ENCODE assay signal across 2 cellular contexts in the genomic region with DNA sequence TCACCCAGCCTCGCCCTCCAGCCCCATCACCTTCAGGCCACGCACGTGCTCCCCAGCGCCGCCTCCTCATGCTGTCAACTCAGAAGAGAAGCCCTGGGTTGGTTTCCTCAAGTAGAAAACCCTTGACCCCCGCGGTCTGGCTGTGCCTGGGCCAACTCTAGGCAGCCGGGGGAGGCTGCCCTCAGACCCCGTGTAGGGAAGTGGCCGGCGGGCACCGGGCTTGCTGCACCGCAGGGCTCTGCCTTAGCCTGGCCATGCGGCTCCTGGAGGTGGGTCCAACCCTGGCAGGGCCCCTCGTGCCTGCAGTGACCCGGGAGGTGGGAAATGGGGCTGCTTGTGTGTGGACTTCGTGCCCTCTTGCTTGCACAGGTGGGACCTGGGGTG.
A peak's percentile ranks its signal among the peaks of the same experiment; 100 is the strongest.
TF ChIP-seq lines count a peak whose summit lies in the region.

No MANE protein-coding gene starts in this region.

TF ChIP-seq in A549, 52 proteins besides CTCF, POLR2A, EP300 and RAD21 (continued from another document):
- TF ChIP-seq, protein P1, sequence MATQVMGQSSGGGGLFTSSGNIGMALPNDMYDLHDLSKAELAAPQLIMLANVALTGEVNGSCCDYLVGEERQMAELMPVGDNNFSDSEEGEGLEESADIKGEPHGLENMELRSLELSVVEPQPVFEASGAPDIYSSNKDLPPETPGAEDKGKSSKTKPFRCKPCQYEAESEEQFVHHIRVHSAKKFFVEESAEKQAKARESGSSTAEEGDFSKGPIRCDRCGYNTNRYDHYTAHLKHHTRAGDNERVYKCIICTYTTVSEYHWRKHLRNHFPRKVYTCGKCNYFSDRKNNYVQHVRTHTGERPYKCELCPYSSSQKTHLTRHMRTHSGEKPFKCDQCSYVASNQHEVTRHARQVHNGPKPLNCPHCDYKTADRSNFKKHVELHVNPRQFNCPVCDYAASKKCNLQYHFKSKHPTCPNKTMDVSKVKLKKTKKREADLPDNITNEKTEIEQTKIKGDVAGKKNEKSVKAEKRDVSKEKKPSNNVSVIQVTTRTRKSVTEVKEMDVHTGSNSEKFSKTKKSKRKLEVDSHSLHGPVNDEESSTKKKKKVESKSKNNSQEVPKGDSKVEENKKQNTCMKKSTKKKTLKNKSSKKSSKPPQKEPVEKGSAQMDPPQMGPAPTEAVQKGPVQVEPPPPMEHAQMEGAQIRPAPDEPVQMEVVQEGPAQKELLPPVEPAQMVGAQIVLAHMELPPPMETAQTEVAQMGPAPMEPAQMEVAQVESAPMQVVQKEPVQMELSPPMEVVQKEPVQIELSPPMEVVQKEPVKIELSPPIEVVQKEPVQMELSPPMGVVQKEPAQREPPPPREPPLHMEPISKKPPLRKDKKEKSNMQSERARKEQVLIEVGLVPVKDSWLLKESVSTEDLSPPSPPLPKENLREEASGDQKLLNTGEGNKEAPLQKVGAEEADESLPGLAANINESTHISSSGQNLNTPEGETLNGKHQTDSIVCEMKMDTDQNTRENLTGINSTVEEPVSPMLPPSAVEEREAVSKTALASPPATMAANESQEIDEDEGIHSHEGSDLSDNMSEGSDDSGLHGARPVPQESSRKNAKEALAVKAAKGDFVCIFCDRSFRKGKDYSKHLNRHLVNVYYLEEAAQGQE (IDR thresholded peaks at IDR 0.05): no peak
- TF ChIP-seq HEYL (CRISPR knock-in tag; IDR thresholded peaks at IDR 0.05) (no peak), BHLHE40 (IDR thresholded peaks at IDR 0.05; ENCODE audit: low read depth, low read length) (no peak), FOSL2 (IDR thresholded peaks at IDR 0.05) (no peak), FOSL2 (CRISPR knock-in tag; IDR thresholded peaks at IDR 0.05) (no peak), RCOR1 (IDR thresholded peaks at IDR 0.05; ENCODE audit: low read depth, low read length) (no peak), TP53 (CRISPR knock-in tag; IDR thresholded peaks at IDR 0.05) (no peak), ZC3H11A (IDR thresholded peaks at IDR 0.05) (no peak), MYC (IDR thresholded peaks at IDR 0.05; ENCODE audit: borderline replicate concordance, low read length) (no peak), HOXB13 (CRISPR knock-in tag; IDR thresholded peaks at IDR 0.05; ENCODE audit: low read depth) (no peak), PHF8 (IDR thresholded peaks at IDR 0.05; ENCODE audit: borderline replicate concordance, low read depth) (no peak)
- TF ChIP-seq, protein P2, sequence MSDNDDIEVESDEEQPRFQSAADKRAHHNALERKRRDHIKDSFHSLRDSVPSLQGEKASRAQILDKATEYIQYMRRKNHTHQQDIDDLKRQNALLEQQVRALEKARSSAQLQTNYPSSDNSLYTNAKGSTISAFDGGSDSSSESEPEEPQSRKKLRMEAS (IDR thresholded peaks at IDR 0.05): no peak
- TF ChIP-seq, protein P3, sequence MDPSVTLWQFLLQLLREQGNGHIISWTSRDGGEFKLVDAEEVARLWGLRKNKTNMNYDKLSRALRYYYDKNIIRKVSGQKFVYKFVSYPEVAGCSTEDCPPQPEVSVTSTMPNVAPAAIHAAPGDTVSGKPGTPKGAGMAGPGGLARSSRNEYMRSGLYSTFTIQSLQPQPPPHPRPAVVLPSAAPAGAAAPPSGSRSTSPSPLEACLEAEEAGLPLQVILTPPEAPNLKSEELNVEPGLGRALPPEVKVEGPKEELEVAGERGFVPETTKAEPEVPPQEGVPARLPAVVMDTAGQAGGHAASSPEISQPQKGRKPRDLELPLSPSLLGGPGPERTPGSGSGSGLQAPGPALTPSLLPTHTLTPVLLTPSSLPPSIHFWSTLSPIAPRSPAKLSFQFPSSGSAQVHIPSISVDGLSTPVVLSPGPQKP (IDR thresholded peaks at IDR 0.05; ENCODE audit: low read depth, low read length): no peak
TF ChIP-seq in A549: peak in this region for 0.

TF ChIP-seq in K562, 482 proteins besides CTCF, POLR2A, EP300 and RAD21 (continued from another document and continues in another):
- TF ChIP-seq, protein P4, sequence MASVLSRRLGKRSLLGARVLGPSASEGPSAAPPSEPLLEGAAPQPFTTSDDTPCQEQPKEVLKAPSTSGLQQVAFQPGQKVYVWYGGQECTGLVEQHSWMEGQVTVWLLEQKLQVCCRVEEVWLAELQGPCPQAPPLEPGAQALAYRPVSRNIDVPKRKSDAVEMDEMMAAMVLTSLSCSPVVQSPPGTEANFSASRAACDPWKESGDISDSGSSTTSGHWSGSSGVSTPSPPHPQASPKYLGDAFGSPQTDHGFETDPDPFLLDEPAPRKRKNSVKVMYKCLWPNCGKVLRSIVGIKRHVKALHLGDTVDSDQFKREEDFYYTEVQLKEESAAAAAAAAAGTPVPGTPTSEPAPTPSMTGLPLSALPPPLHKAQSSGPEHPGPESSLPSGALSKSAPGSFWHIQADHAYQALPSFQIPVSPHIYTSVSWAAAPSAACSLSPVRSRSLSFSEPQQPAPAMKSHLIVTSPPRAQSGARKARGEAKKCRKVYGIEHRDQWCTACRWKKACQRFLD (CRISPR knock-in tag; IDR thresholded peaks at IDR 0.05): no peak
- TF ChIP-seq GABPA (tag; conservative IDR thresholded peaks at IDR 0.05; ENCODE audit: low read depth) (no peak), TAF9B (IDR thresholded peaks at IDR 0.05; ENCODE audit: partially characterized antibody) (no peak), SIN3A (IDR thresholded peaks at IDR 0.05; ENCODE audit: borderline replicate concordance in 2 of 2, control insufficient read depth in 1 of 2, low read depth in 2 of 2, low read length in 2 of 2) (peak; percentile 13 to 80; a peak in 1 of 4 replicates), FOXJ3 (CRISPR knock-in tag; IDR thresholded peaks at IDR 0.05) (no peak), RBM22 (IDR thresholded peaks at IDR 0.05; ENCODE audit: low read depth, low read length, poor library complexity, severe bottlenecking) (peak; percentile 31)
- TF ChIP-seq, protein P5, sequence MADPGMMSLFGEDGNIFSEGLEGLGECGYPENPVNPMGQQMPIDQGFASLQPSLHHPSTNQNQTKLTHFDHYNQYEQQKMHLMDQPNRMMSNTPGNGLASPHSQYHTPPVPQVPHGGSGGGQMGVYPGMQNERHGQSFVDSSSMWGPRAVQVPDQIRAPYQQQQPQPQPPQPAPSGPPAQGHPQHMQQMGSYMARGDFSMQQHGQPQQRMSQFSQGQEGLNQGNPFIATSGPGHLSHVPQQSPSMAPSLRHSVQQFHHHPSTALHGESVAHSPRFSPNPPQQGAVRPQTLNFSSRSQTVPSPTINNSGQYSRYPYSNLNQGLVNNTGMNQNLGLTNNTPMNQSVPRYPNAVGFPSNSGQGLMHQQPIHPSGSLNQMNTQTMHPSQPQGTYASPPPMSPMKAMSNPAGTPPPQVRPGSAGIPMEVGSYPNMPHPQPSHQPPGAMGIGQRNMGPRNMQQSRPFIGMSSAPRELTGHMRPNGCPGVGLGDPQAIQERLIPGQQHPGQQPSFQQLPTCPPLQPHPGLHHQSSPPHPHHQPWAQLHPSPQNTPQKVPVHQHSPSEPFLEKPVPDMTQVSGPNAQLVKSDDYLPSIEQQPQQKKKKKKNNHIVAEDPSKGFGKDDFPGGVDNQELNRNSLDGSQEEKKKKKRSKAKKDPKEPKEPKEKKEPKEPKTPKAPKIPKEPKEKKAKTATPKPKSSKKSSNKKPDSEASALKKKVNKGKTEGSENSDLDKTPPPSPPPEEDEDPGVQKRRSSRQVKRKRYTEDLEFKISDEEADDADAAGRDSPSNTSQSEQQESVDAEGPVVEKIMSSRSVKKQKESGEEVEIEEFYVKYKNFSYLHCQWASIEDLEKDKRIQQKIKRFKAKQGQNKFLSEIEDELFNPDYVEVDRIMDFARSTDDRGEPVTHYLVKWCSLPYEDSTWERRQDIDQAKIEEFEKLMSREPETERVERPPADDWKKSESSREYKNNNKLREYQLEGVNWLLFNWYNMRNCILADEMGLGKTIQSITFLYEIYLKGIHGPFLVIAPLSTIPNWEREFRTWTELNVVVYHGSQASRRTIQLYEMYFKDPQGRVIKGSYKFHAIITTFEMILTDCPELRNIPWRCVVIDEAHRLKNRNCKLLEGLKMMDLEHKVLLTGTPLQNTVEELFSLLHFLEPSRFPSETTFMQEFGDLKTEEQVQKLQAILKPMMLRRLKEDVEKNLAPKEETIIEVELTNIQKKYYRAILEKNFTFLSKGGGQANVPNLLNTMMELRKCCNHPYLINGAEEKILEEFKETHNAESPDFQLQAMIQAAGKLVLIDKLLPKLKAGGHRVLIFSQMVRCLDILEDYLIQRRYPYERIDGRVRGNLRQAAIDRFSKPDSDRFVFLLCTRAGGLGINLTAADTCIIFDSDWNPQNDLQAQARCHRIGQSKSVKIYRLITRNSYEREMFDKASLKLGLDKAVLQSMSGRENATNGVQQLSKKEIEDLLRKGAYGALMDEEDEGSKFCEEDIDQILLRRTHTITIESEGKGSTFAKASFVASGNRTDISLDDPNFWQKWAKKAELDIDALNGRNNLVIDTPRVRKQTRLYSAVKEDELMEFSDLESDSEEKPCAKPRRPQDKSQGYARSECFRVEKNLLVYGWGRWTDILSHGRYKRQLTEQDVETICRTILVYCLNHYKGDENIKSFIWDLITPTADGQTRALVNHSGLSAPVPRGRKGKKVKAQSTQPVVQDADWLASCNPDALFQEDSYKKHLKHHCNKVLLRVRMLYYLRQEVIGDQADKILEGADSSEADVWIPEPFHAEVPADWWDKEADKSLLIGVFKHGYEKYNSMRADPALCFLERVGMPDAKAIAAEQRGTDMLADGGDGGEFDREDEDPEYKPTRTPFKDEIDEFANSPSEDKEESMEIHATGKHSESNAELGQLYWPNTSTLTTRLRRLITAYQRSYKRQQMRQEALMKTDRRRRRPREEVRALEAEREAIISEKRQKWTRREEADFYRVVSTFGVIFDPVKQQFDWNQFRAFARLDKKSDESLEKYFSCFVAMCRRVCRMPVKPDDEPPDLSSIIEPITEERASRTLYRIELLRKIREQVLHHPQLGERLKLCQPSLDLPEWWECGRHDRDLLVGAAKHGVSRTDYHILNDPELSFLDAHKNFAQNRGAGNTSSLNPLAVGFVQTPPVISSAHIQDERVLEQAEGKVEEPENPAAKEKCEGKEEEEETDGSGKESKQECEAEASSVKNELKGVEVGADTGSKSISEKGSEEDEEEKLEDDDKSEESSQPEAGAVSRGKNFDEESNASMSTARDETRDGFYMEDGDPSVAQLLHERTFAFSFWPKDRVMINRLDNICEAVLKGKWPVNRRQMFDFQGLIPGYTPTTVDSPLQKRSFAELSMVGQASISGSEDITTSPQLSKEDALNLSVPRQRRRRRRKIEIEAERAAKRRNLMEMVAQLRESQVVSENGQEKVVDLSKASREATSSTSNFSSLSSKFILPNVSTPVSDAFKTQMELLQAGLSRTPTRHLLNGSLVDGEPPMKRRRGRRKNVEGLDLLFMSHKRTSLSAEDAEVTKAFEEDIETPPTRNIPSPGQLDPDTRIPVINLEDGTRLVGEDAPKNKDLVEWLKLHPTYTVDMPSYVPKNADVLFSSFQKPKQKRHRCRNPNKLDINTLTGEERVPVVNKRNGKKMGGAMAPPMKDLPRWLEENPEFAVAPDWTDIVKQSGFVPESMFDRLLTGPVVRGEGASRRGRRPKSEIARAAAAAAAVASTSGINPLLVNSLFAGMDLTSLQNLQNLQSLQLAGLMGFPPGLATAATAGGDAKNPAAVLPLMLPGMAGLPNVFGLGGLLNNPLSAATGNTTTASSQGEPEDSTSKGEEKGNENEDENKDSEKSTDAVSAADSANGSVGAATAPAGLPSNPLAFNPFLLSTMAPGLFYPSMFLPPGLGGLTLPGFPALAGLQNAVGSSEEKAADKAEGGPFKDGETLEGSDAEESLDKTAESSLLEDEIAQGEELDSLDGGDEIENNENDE (IDR thresholded peaks at IDR 0.05; ENCODE audit: low read depth, low read length): no peak
- TF ChIP-seq, protein P6, sequence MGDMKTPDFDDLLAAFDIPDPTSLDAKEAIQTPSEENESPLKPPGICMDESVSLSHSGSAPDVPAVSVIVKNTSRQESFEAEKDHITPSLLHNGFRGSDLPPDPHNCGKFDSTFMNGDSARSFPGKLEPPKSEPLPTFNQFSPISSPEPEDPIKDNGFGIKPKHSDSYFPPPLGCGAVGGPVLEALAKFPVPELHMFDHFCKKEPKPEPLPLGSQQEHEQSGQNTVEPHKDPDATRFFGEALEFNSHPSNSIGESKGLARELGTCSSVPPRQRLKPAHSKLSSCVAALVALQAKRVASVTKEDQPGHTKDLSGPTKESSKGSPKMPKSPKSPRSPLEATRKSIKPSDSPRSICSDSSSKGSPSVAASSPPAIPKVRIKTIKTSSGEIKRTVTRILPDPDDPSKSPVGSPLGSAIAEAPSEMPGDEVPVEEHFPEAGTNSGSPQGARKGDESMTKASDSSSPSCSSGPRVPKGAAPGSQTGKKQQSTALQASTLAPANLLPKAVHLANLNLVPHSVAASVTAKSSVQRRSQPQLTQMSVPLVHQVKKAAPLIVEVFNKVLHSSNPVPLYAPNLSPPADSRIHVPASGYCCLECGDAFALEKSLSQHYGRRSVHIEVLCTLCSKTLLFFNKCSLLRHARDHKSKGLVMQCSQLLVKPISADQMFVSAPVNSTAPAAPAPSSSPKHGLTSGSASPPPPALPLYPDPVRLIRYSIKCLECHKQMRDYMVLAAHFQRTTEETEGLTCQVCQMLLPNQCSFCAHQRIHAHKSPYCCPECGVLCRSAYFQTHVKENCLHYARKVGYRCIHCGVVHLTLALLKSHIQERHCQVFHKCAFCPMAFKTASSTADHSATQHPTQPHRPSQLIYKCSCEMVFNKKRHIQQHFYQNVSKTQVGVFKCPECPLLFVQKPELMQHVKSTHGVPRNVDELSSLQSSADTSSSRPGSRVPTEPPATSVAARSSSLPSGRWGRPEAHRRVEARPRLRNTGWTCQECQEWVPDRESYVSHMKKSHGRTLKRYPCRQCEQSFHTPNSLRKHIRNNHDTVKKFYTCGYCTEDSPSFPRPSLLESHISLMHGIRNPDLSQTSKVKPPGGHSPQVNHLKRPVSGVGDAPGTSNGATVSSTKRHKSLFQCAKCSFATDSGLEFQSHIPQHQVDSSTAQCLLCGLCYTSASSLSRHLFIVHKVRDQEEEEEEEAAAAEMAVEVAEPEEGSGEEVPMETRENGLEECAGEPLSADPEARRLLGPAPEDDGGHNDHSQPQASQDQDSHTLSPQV (IDR thresholded peaks at IDR 0.05): peak; percentile 94
- TF ChIP-seq, protein P7, sequence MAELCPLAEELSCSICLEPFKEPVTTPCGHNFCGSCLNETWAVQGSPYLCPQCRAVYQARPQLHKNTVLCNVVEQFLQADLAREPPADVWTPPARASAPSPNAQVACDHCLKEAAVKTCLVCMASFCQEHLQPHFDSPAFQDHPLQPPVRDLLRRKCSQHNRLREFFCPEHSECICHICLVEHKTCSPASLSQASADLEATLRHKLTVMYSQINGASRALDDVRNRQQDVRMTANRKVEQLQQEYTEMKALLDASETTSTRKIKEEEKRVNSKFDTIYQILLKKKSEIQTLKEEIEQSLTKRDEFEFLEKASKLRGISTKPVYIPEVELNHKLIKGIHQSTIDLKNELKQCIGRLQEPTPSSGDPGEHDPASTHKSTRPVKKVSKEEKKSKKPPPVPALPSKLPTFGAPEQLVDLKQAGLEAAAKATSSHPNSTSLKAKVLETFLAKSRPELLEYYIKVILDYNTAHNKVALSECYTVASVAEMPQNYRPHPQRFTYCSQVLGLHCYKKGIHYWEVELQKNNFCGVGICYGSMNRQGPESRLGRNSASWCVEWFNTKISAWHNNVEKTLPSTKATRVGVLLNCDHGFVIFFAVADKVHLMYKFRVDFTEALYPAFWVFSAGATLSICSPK (IDR thresholded peaks at IDR 0.05; ENCODE audit: borderline replicate concordance): no peak
- TF ChIP-seq, protein P8, sequence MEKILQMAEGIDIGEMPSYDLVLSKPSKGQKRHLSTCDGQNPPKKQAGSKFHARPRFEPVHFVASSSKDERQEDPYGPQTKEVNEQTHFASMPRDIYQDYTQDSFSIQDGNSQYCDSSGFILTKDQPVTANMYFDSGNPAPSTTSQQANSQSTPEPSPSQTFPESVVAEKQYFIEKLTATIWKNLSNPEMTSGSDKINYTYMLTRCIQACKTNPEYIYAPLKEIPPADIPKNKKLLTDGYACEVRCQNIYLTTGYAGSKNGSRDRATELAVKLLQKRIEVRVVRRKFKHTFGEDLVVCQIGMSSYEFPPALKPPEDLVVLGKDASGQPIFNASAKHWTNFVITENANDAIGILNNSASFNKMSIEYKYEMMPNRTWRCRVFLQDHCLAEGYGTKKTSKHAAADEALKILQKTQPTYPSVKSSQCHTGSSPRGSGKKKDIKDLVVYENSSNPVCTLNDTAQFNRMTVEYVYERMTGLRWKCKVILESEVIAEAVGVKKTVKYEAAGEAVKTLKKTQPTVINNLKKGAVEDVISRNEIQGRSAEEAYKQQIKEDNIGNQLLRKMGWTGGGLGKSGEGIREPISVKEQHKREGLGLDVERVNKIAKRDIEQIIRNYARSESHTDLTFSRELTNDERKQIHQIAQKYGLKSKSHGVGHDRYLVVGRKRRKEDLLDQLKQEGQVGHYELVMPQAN (IDR thresholded peaks at IDR 0.05; ENCODE audit: borderline replicate concordance): peak; percentile 70; the same call in 1 of the 2 replicates
